ENCODE assay signal across 1 cellular context in genomic region chr3:188153949-188154757, GRCh38.
TF ChIP-seq lines count a peak whose summit lies in the region.

LPP (plus strand) TSS chr3:188154157; CDS start chr3:188406121, 251,964 bp downstream.

TF ChIP-seq in HepG2, 621 proteins besides CTCF, POLR2A, EP300 and RAD21 (continued from another document and continues in another):
- TF ChIP-seq ZNF318 (CRISPR knock-in tag; IDR thresholded peaks at IDR 0.05) (no peak), SMAD1 (CRISPR knock-in tag; IDR thresholded peaks at IDR 0.05; ENCODE audit: borderline replicate concordance, low read depth) (no peak), HNRNPLL (IDR thresholded peaks at IDR 0.05; ENCODE audit: low read depth, low read length, poor library complexity, severe bottlenecking) (peak; percentile 65), ZNF337 (CRISPR knock-in tag; IDR thresholded peaks at IDR 0.05; ENCODE audit: borderline replicate concordance, low read depth) (no peak), NR2F2 (IDR thresholded peaks at IDR 0.05; ENCODE audit: borderline replicate concordance, low read depth) (no peak), PATZ1 (CRISPR knock-in tag; IDR thresholded peaks at IDR 0.05) (no peak; the same call in none of the 2 replicates), THAP9 (CRISPR knock-in tag; IDR thresholded peaks at IDR 0.05; ENCODE audit: borderline replicate concordance) (no peak), ZNF704 (CRISPR knock-in tag; IDR thresholded peaks at IDR 0.05; ENCODE audit: borderline replicate concordance) (no peak), ARNT2 (CRISPR knock-in tag; IDR thresholded peaks at IDR 0.05; ENCODE audit: low read depth) (0 out of 2 replicates have a peak, but pooled peaks have one; percentile 35), MAFG (CRISPR knock-in tag; IDR thresholded peaks at IDR 0.05) (no peak), TOE1 (CRISPR knock-in tag; IDR thresholded peaks at IDR 0.05) (no peak), ZBED4 (CRISPR knock-in tag; IDR thresholded peaks at IDR 0.05; ENCODE audit: borderline replicate concordance) (no peak), ZNF576 (CRISPR knock-in tag; IDR thresholded peaks at IDR 0.05) (no peak), ZNF180 (CRISPR knock-in tag; IDR thresholded peaks at IDR 0.05; ENCODE audit: borderline replicate concordance, low read depth) (no peak), ZBTB34 (CRISPR knock-in tag; IDR thresholded peaks at IDR 0.05) (no peak), ZNF383 (CRISPR knock-in tag; IDR thresholded peaks at IDR 0.05; ENCODE audit: borderline replicate concordance) (no peak), ATF7-NPFF (CRISPR knock-in tag; IDR thresholded peaks at IDR 0.05; ENCODE audit: low read depth) (no peak), RORA (CRISPR knock-in tag; IDR thresholded peaks at IDR 0.05) (no peak), FOXC1 (CRISPR knock-in tag; IDR thresholded peaks at IDR 0.05; ENCODE audit: borderline replicate concordance) (no peak), ZNF775 (CRISPR knock-in tag; IDR thresholded peaks at IDR 0.05; ENCODE audit: borderline replicate concordance) (peak; percentile 62; the same call in 1 of the 2 replicates), HIVEP1 (CRISPR knock-in tag; IDR thresholded peaks at IDR 0.05) (0 out of 2 replicates have a peak, but pooled peaks have one; percentile 15), BCLAF1 (IDR thresholded peaks at IDR 0.05) (no peak), CCDC6 (CRISPR knock-in tag; IDR thresholded peaks at IDR 0.05) (no peak), HNRNPK (IDR thresholded peaks at IDR 0.05; ENCODE audit: low read depth, low read length, poor library complexity, severe bottlenecking) (peak; percentile 56), MYC (CRISPR knock-in tag; IDR thresholded peaks at IDR 0.05; ENCODE audit: borderline replicate concordance) (peak; percentile 38; the same call in 1 of the 2 replicates), CHCHD3 (CRISPR knock-in tag; IDR thresholded peaks at IDR 0.05) (no peak), CBX5 (CRISPR knock-in tag; IDR thresholded peaks at IDR 0.05; ENCODE audit: borderline replicate concordance) (no peak), ZNF143 (CRISPR knock-in tag; IDR thresholded peaks at IDR 0.05) (no peak), TP53 (CRISPR knock-in tag; conservative IDR thresholded peaks at IDR 0.05) (no peak), KDM4B (CRISPR knock-in tag; IDR thresholded peaks at IDR 0.05) (no peak), TAF1 (CRISPR knock-in tag; IDR thresholded peaks at IDR 0.05) (peak; percentile 31; the same call in 1 of the 2 replicates)
